ENCODE assay signal across 17 cellular contexts in the genomic region with DNA sequence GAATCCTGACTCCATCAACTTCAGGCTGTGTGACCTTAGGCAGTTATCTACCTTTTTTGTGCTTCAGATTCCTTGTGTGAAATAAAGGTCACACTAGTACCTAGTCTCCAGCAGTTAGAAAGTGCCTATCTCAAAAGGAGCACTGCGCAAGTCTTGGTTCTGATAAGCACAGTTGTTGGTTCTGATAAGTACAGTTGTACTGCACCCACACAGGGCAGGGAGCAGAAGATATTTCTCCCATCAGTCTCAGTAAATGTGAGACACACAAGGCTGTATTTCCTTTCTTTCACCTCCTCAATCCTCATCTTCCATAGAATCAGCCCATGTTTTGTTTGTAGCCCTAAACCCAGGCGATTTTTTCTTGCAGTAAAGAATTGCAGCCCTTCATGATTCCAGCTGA.
DNase-seq lines count a peak whose midpoint lies in the region; ATAC-seq and TF ChIP-seq lines count a peak whose summit lies in the region.
"Had no signal": no experiment of that assay in that cellular context is flagged by ENCODE, and none has a peak within 500 bp of the region (broad histone marks: within the 10 kb centered on the region; RNA-seq: fewer than 3 reads in every experiment).

No MANE protein-coding gene starts in this region.

- no peak overlapping the region for H2AFZ ChIP-seq in H9 (ENCODE audit: low read length)

- H4K8ac ChIP-seq in H9 (replicated peaks; ENCODE audit: insufficient read length, low read depth, low read length), result no peak overlapping the region

- H3K4me3 Mint-ChIP-seq in H9, result no peak overlapping the region
- no peak overlapping the region for H3K4me3 Mint-ChIP-seq in WTC11
- no peak overlapping the region for H3K4me3 Mint-ChIP-seq in nephron progenitor cell
- H3K4me3 Mint-ChIP-seq: B cell had no signal

- H3K4me2 ChIP-seq in H9 (ENCODE audit: insufficient read depth, insufficient read length, low read length), result no peak overlapping the region

- no peak overlapping the region for H3K23ac ChIP-seq in H9 (ENCODE audit: insufficient read length, low read depth, low read length)

- H2AK5ac ChIP-seq in H9 (ENCODE audit: insufficient read length, low read length), result no peak overlapping the region

- H2BK12ac ChIP-seq in H9 (ENCODE audit: insufficient read length, low read depth, low read length), result no peak overlapping the region

- H3K18ac ChIP-seq in H9 (ENCODE audit: insufficient read length, low read depth, low read length), result no peak overlapping the region

- H3K56ac ChIP-seq in H9 (ENCODE audit: insufficient read length, low read depth, low read length), result no peak overlapping the region

- H3K27me3 Mint-ChIP-seq in H9 (ENCODE audit: low read depth) (no peaks in the 10 kb centered on the region), WTC11 (ENCODE audit: low read depth) (no peaks in the 10 kb centered on the region), nephron progenitor cell (ENCODE audit: low read depth, poor library complexity) (peaks cover 2% of the 10 kb centered on the region)
- H3K27me3 Mint-ChIP-seq: B cell; CD4-positive, alpha-beta memory T cell had no signal

- H3K36me3 Mint-ChIP-seq in H9 (ENCODE audit: insufficient read depth in 1 of 3, low read depth in 3 of 3) (peaks cover 7 to 46% (median 28%) of the 10 kb centered on the region in 3 experiments; a peak in 6 of 7 replicates), WTC11 (peaks cover 13% of the 10 kb centered on the region), nephron progenitor cell (ENCODE audit: low read depth) (peaks cover 37% of the 10 kb centered on the region)
- H3K36me3 Mint-ChIP-seq: CD4-positive, alpha-beta memory T cell had no signal

- H3K9ac ChIP-seq in H9 (ENCODE audit: extremely low read depth, insufficient read length, low read length) (no peak overlapping the region), SK-N-MC (ENCODE audit: insufficient read length) (no peak overlapping the region)

- H2BK20ac ChIP-seq in H9 (ENCODE audit: low read depth, low read length, poor library complexity, severe bottlenecking), result no peak overlapping the region

- no peaks in the 10 kb centered on the region for H3K23me2 ChIP-seq in H9 (ENCODE audit: insufficient read length, low read depth, low read length, poor library complexity, severe bottlenecking)

- H2BK15ac ChIP-seq in H9 (ENCODE audit: low read depth, low read length), result no peak overlapping the region

- no peak overlapping the region for H4K5ac ChIP-seq in H9 (ENCODE audit: insufficient read length, low read depth, low read length)

- no peak overlapping the region for H3K4me3 ChIP-seq in SK-N-MC

- POLR2A ChIA-PET in WTC11 (lab: Charles Lee), result no interaction called here

- H4K20me1 ChIP-seq in H9 (ENCODE audit: control insufficient read depth, insufficient read depth, insufficient read length), result no peaks in the 10 kb centered on the region

- no peaks in the 10 kb centered on the region for H3K9me3 Mint-ChIP-seq in H9
- H3K9me3 Mint-ChIP-seq in WTC11, result no peaks in the 10 kb centered on the region
- H3K9me3 Mint-ChIP-seq in nephron progenitor cell, result no peaks in the 10 kb centered on the region
- H3K9me3 Mint-ChIP-seq: CD4-positive, alpha-beta memory T cell had no signal

- H4K91ac ChIP-seq in H9 (ENCODE audit: insufficient read length, low read depth, low read length), result no peak overlapping the region

- H3K79me2 ChIP-seq in H9 (ENCODE audit: insufficient read depth, low read length), result no peaks in the 10 kb centered on the region

- DNase-seq in H9 (no peak), SK-N-MC (ENCODE audit: low read depth, low spot score) (no peak), WTC11 (ENCODE audit: low spot score) (no peak), nephron progenitor cell (no peak), NCI-H187 (lab: John Stamatoyannopoulos, UW) (no peak), superior temporal gyrus (ENCODE audit: extremely low spot score) (no peak)
- DNase-seq: CD4-positive, alpha-beta memory T cell; COR-L47; DMS153; DMS79 treated with DMSO at 0.1 percent for 48 hours; EL; GOT3; HCEC 1CT; IMR-90 had no signal

- no peak overlapping the region for H2BK120ac ChIP-seq in H9 (ENCODE audit: low read depth, low read length, poor library complexity, severe bottlenecking)

- CTCF ChIA-PET in WTC11 (lab: Charles Lee), result no interaction called here

- peaks cover 95% of the 10 kb centered on the region for H3K36me3 ChIP-seq in SK-N-MC (ENCODE audit: insufficient read depth, low read length)

- no peak overlapping the region for H3K14ac ChIP-seq in H9 (ENCODE audit: insufficient read depth, low read length)

- no peaks in the 10 kb centered on the region for H3K27me3 ChIP-seq in H9 (ENCODE audit: insufficient read depth, low read length)

- H3K9me3 ChIP-seq in H9 (ENCODE audit: control insufficient read depth, low read depth, low read length), result no peaks in the 10 kb centered on the region
- H3K9me3 ChIP-seq in SK-N-MC (ENCODE audit: low read depth, low read length), result no peaks in the 10 kb centered on the region

- no peak overlapping the region for H3K4ac ChIP-seq in H9 (ENCODE audit: low read depth, low read length)

- H3T11ph ChIP-seq in H9 (ENCODE audit: low read length), result no peak overlapping the region

- no peak overlapping the region for H3K27ac ChIP-seq in H9 (ENCODE audit: insufficient read length, low read depth, low read length)
- peak overlapping the region; percentile 21; the same call in 1 of the 2 replicates for H3K27ac ChIP-seq in SK-N-MC
- H3K27ac ChIP-seq: C4-2B had no signal

- no CpG with 5 or more reads among the region's 2 CpGs for WGBS in H9 (ENCODE audit: extremely low coverage, insufficient read length, low lambda C conversion rate)

- H2BK5ac ChIP-seq in H9 (ENCODE audit: insufficient read length, low read length), result no peak overlapping the region

- no peaks in the 10 kb centered on the region for H3K79me1 ChIP-seq in H9 (ENCODE audit: insufficient read depth, low read depth, low read length, poor library complexity, severe bottlenecking)

- H3K4me1 Mint-ChIP-seq in H9, result peaks cover 3 to 9% of the 10 kb centered on the region in 2 experiments; a peak in 2 of 4 replicates
- H3K4me1 Mint-ChIP-seq in WTC11, result peaks cover 5% of the 10 kb centered on the region; the same call in 1 of the 2 replicates
- peaks cover 19% of the 10 kb centered on the region for H3K4me1 Mint-ChIP-seq in nephron progenitor cell
- H3K4me1 Mint-ChIP-seq: B cell had no signal

- ATAC-seq in WTC11 (no peak), HG02970 (IDR thresholded peaks at IDR 0.05; ENCODE audit: low FRiP score, unreplicated experiment) (no peak)

- H3K27ac Mint-ChIP-seq in H9 (peak overlapping the region in 2 of 3 experiments; percentile 3 to 57; a peak in 4 of 7 replicates), WTC11 (peak overlapping the region; percentile 15), nephron progenitor cell (peak overlapping the region; percentile 23)
- H3K27ac Mint-ChIP-seq: B cell had no signal

- no peaks in the 10 kb centered on the region for H3K4me1 ChIP-seq in H9 (ENCODE audit: insufficient read depth, low read length)

- TF ChIP-seq CTCF in H9 (conservative IDR thresholded peaks at IDR 0.05) (no peak), WTC11 (IDR thresholded peaks at IDR 0.05) (no peak), nephron progenitor cell (IDR thresholded peaks at IDR 0.05) (no peak)

TF ChIP-seq in WTC11, 78 proteins besides CTCF, POLR2A, EP300 and RAD21:
- TF ChIP-seq, protein P1, sequence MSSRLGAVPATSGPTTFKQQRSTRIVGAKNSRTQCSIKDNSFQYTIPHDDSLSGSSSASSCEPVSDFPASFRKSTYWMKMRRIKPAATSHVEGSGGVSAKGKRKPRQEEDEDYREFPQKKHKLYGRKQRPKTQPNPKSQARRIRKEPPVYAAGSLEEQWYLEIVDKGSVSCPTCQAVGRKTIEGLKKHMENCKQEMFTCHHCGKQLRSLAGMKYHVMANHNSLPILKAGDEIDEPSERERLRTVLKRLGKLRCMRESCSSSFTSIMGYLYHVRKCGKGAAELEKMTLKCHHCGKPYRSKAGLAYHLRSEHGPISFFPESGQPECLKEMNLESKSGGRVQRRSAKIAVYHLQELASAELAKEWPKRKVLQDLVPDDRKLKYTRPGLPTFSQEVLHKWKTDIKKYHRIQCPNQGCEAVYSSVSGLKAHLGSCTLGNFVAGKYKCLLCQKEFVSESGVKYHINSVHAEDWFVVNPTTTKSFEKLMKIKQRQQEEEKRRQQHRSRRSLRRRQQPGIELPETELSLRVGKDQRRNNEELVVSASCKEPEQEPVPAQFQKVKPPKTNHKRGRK (CRISPR knock-in tag; IDR thresholded peaks at IDR 0.05; ENCODE audit: borderline replicate concordance), result no peak
- TF ChIP-seq SMAD3 (CRISPR knock-in tag; IDR thresholded peaks at IDR 0.05; ENCODE audit: borderline replicate concordance), result no peak
- no peak for TF ChIP-seq CREB1 (CRISPR knock-in tag; IDR thresholded peaks at IDR 0.05)
